ENCODE assay signal across 1 cellular context in the genomic region with DNA sequence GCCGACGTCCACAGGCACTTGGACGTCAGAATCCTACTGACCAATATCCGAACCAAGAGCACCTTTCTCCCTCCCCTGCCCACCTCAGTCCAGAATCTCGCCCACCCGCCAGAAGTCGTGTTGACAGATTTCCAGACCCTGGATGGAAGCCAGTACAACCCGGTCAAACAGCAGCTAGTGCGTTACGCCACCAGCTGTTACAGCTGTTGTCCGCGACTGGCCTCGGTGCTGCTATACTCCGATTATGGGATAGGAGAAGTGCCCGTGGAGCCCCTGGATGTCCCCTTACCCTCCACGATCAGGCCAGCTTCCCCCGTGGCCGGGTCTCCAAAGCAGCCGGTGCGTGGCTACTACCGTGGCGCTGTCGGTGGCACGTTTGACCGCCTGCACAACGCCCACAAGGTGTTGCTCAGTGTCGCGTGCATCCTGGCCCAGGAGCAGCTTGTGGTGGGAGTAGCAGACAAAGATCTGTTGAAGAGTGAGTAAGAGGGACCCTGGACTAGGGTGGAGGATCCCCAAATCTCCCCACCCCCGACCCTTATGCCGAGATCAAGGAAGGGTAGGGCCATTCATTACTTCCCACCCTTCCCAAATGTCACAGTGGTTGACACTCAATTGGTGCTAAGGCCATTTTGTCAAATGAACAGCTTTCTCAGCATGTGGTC.
A peak's percentile ranks its signal among the peaks of the same experiment; 100 is the strongest.
TF ChIP-seq lines count a peak whose summit lies in the region.

No MANE protein-coding gene starts in this region.

TF ChIP-seq in HepG2, 621 proteins besides CTCF, POLR2A, EP300 and RAD21 (continued from another document and continues in another):
- TF ChIP-seq, protein P1, sequence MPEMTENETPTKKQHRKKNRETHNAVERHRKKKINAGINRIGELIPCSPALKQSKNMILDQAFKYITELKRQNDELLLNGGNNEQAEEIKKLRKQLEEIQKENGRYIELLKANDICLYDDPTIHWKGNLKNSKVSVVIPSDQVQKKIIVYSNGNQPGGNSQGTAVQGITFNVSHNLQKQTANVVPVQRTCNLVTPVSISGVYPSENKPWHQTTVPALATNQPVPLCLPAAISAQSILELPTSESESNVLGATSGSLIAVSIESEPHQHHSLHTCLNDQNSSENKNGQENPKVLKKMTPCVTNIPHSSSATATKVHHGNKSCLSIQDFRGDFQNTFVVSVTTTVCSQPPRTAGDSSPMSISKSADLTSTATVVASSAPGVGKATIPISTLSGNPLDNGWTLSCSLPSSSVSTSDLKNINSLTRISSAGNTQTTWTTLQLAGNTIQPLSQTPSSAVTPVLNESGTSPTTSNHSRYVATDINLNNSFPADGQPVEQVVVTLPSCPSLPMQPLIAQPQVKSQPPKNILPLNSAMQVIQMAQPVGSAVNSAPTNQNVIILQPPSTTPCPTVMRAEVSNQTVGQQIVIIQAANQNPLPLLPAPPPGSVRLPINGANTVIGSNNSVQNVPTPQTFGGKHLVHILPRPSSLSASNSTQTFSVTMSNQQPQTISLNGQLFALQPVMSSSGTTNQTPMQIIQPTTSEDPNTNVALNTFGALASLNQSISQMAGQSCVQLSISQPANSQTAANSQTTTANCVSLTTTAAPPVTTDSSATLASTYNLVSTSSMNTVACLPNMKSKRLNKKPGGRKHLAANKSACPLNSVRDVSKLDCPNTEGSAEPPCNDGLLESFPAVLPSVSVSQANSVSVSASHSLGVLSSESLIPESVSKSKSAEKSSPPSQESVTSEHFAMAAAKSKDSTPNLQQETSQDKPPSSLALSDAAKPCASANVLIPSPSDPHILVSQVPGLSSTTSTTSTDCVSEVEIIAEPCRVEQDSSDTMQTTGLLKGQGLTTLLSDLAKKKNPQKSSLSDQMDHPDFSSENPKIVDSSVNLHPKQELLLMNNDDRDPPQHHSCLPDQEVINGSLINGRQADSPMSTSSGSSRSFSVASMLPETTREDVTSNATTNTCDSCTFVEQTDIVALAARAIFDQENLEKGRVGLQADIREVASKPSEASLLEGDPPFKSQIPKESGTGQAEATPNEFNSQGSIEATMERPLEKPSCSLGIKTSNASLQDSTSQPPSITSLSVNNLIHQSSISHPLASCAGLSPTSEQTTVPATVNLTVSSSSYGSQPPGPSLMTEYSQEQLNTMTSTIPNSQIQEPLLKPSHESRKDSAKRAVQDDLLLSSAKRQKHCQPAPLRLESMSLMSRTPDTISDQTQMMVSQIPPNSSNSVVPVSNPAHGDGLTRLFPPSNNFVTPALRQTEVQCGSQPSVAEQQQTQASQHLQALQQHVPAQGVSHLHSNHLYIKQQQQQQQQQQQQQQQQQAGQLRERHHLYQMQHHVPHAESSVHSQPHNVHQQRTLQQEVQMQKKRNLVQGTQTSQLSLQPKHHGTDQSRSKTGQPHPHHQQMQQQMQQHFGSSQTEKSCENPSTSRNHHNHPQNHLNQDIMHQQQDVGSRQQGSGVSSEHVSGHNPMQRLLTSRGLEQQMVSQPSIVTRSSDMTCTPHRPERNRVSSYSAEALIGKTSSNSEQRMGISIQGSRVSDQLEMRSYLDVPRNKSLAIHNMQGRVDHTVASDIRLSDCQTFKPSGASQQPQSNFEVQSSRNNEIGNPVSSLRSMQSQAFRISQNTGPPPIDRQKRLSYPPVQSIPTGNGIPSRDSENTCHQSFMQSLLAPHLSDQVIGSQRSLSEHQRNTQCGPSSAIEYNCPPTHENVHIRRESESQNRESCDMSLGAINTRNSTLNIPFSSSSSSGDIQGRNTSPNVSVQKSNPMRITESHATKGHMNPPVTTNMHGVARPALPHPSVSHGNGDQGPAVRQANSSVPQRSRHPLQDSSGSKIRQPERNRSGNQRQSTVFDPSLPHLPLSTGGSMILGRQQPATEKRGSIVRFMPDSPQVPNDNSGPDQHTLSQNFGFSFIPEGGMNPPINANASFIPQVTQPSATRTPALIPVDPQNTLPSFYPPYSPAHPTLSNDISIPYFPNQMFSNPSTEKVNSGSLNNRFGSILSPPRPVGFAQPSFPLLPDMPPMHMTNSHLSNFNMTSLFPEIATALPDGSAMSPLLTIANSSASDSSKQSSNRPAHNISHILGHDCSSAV (CRISPR knock-in tag; IDR thresholded peaks at IDR 0.05; ENCODE audit: borderline replicate concordance) = no peak
- TF ChIP-seq PLRG1 (conservative IDR thresholded peaks at IDR 0.05) (no peak), TBX3 (IDR thresholded peaks at IDR 0.05; ENCODE audit: borderline replicate concordance) (peak; percentile 7; the same call in 1 of the 2 replicates), ZNF672 (CRISPR knock-in tag; IDR thresholded peaks at IDR 0.05) (no peak), TGIF2 (CRISPR knock-in tag; IDR thresholded peaks at IDR 0.05) (peak; percentile 42; the same call in 1 of the 2 replicates), CC2D1A (CRISPR knock-in tag; IDR thresholded peaks at IDR 0.05) (no peak), ZNF12 (CRISPR knock-in tag; IDR thresholded peaks at IDR 0.05) (no peak), RELA (CRISPR knock-in tag; IDR thresholded peaks at IDR 0.05) (no peak), ZNF10 (CRISPR knock-in tag; IDR thresholded peaks at IDR 0.05; ENCODE audit: borderline replicate concordance, low read depth) (no peak), ZNF792 (CRISPR knock-in tag; IDR thresholded peaks at IDR 0.05) (0 out of 2 replicates have a peak, but pooled peaks have one; percentile 43), ATF7-NPFF (CRISPR knock-in tag; IDR thresholded peaks at IDR 0.05; ENCODE audit: low read depth) (no peak), ZNF550 (CRISPR knock-in tag; IDR thresholded peaks at IDR 0.05; ENCODE audit: borderline replicate concordance) (no peak), ZNF562 (CRISPR knock-in tag; IDR thresholded peaks at IDR 0.05; ENCODE audit: borderline replicate concordance) (no peak), HMG20B (CRISPR knock-in tag; conservative IDR thresholded peaks at IDR 0.05) (no peak; the same call in 1 of the 2 replicates), ATRX (CRISPR knock-in tag; IDR thresholded peaks at IDR 0.05; ENCODE audit: borderline replicate concordance) (no peak), PAX8 (CRISPR knock-in tag; IDR thresholded peaks at IDR 0.05; ENCODE audit: borderline replicate concordance) (no peak), ZNF337 (CRISPR knock-in tag; IDR thresholded peaks at IDR 0.05; ENCODE audit: borderline replicate concordance, low read depth) (no peak), EED (CRISPR knock-in tag; IDR thresholded peaks at IDR 0.05) (no peak; the same call in none of the 2 replicates)
- TF ChIP-seq, protein P2, sequence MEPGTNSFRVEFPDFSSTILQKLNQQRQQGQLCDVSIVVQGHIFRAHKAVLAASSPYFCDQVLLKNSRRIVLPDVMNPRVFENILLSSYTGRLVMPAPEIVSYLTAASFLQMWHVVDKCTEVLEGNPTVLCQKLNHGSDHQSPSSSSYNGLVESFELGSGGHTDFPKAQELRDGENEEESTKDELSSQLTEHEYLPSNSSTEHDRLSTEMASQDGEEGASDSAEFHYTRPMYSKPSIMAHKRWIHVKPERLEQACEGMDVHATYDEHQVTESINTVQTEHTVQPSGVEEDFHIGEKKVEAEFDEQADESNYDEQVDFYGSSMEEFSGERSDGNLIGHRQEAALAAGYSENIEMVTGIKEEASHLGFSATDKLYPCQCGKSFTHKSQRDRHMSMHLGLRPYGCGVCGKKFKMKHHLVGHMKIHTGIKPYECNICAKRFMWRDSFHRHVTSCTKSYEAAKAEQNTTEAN (CRISPR knock-in tag; conservative IDR thresholded peaks at IDR 0.05) = no peak
- TF ChIP-seq, protein P3, sequence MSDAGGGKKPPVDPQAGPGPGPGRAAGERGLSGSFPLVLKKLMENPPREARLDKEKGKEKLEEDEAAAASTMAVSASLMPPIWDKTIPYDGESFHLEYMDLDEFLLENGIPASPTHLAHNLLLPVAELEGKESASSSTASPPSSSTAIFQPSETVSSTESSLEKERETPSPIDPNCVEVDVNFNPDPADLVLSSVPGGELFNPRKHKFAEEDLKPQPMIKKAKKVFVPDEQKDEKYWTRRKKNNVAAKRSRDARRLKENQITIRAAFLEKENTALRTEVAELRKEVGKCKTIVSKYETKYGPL (CRISPR knock-in tag; IDR thresholded peaks at IDR 0.05) = 0 out of 2 replicates have a peak, but pooled peaks have one; percentile 57
- TF ChIP-seq, protein P4, sequence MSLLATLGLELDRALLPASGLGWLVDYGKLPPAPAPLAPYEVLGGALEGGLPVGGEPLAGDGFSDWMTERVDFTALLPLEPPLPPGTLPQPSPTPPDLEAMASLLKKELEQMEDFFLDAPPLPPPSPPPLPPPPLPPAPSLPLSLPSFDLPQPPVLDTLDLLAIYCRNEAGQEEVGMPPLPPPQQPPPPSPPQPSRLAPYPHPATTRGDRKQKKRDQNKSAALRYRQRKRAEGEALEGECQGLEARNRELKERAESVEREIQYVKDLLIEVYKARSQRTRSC (CRISPR knock-in tag; IDR thresholded peaks at IDR 0.05; ENCODE audit: low read depth) = no peak
- TF ChIP-seq, protein P5, sequence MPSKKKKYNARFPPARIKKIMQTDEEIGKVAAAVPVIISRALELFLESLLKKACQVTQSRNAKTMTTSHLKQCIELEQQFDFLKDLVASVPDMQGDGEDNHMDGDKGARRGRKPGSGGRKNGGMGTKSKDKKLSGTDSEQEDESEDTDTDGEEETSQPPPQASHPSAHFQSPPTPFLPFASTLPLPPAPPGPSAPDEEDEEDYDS (CRISPR knock-in tag; IDR thresholded peaks at IDR 0.05) = no peak
- TF ChIP-seq, protein P6, sequence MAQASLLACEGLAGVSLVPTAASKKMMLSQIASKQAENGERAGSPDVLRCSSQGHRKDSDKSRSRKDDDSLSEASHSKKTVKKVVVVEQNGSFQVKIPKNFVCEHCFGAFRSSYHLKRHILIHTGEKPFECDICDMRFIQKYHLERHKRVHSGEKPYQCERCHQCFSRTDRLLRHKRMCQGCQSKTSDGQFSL (CRISPR knock-in tag; IDR thresholded peaks at IDR 0.05) = no peak
- TF ChIP-seq, protein P7, sequence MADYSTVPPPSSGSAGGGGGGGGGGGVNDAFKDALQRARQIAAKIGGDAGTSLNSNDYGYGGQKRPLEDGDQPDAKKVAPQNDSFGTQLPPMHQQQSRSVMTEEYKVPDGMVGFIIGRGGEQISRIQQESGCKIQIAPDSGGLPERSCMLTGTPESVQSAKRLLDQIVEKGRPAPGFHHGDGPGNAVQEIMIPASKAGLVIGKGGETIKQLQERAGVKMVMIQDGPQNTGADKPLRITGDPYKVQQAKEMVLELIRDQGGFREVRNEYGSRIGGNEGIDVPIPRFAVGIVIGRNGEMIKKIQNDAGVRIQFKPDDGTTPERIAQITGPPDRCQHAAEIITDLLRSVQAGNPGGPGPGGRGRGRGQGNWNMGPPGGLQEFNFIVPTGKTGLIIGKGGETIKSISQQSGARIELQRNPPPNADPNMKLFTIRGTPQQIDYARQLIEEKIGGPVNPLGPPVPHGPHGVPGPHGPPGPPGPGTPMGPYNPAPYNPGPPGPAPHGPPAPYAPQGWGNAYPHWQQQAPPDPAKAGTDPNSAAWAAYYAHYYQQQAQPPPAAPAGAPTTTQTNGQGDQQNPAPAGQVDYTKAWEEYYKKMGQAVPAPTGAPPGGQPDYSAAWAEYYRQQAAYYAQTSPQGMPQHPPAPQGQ (CRISPR knock-in tag; IDR thresholded peaks at IDR 0.05; ENCODE audit: borderline replicate concordance) = no peak
- TF ChIP-seq, protein P8, sequence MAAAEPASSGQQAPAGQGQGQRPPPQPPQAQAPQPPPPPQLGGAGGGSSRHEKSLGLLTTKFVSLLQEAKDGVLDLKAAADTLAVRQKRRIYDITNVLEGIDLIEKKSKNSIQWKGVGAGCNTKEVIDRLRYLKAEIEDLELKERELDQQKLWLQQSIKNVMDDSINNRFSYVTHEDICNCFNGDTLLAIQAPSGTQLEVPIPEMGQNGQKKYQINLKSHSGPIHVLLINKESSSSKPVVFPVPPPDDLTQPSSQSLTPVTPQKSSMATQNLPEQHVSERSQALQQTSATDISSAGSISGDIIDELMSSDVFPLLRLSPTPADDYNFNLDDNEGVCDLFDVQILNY (CRISPR knock-in tag; conservative IDR thresholded peaks at IDR 0.05) = no peak
- TF ChIP-seq, protein P9, sequence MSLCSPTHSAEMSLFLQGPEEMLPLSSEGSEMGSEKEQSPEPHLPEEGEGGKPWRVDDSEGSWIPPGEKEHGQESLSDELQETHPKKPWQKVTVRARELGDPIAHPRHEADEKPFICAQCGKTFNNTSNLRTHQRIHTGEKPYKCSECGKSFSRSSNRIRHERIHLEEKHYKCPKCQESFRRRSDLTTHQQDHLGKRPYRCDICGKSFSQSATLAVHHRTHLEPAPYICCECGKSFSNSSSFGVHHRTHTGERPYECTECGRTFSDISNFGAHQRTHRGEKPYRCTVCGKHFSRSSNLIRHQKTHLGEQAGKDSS (CRISPR knock-in tag; IDR thresholded peaks at IDR 0.05; ENCODE audit: borderline replicate concordance, low read depth) = no peak
- TF ChIP-seq, protein P10, sequence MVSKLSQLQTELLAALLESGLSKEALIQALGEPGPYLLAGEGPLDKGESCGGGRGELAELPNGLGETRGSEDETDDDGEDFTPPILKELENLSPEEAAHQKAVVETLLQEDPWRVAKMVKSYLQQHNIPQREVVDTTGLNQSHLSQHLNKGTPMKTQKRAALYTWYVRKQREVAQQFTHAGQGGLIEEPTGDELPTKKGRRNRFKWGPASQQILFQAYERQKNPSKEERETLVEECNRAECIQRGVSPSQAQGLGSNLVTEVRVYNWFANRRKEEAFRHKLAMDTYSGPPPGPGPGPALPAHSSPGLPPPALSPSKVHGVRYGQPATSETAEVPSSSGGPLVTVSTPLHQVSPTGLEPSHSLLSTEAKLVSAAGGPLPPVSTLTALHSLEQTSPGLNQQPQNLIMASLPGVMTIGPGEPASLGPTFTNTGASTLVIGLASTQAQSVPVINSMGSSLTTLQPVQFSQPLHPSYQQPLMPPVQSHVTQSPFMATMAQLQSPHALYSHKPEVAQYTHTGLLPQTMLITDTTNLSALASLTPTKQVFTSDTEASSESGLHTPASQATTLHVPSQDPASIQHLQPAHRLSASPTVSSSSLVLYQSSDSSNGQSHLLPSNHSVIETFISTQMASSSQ (IDR thresholded peaks at IDR 0.05; ENCODE audit: low read depth) = no peak
- TF ChIP-seq, protein P10 (CRISPR knock-in tag; IDR thresholded peaks at IDR 0.05; ENCODE audit: borderline replicate concordance) = no peak
